ENCODE assay signal across 24 cellular contexts in genomic region chr1:96472471-96472870, GRCh38.
A peak's percentile ranks its signal among the peaks of the same experiment; 100 is the strongest.
DNase-seq lines count a peak whose midpoint lies in the region; ATAC-seq, FAIRE-seq and TF ChIP-seq lines count a peak whose summit lies in the region.
"Had no signal": no experiment of that assay in that cellular context is flagged by ENCODE, and none has a peak within 500 bp of the region (broad histone marks: within the 10 kb centered on the region; RNA-seq: fewer than 3 reads in every experiment).

No MANE protein-coding gene starts in this region.

- DNase-seq in GM03348 (ENCODE audit: low spot score) (peak; percentile 46), RCC 7860 (ENCODE audit: low spot score) (peak; percentile 93), fibroblast of mammary gland (ENCODE audit: low read depth) (peak; percentile 15), skeletal muscle cell (ENCODE audit: low read depth) (peak; percentile 16), NCI-H446 (lab: John Stamatoyannopoulos, UW) (no peak), amygdala (lab: John Stamatoyannopoulos, UW) (no peak)
- DNase-seq: activated naive CD8-positive, alpha-beta T cell treated with anti-CD3 and anti-CD28 coated beads, Interleukin-2, amount 50 U/mL, for 24 hours; BE2C; central memory CD4-positive, alpha-beta T cell; effector memory CD4-positive, alpha-beta T cell; esophagus squamous epithelium; GDM1; HCEC 1CT; KG1; NCI-H1930; NK-92 treated with Interleukin-12 subunit alpha and Interleukin-12 subunit beta, amount 100 ng/mL, for 24 hours; pancreas; RPMI8226; stimulated activated CD4-positive, alpha-beta T cell treated with anti-CD3 and anti-CD28 coated beads, Interleukin-2, amount 100 ng/mL, for 24 hours; stimulated activated naive CD8-positive, alpha-beta T cell treated with anti-CD3 and anti-CD28 coated beads, Interleukin-15, Interleukin-2, amounts not matched to agents 100 U/mL and 50 U/mL, for 24 hours; tibial artery had no signal

- no peak overlapping the region for H3K4me3 ChIP-seq in fibroblast of mammary gland (ENCODE audit: control insufficient read depth, low read depth, low read length)
- no peak overlapping the region for H3K4me3 ChIP-seq in skeletal muscle cell (ENCODE audit: low read depth, low read length)
- H3K4me3 ChIP-seq: esophagus squamous epithelium, pancreas, tibial artery had no signal

- ATAC-seq in HG03432 (IDR thresholded peaks at IDR 0.05; ENCODE audit: unreplicated experiment) = no peak
- ATAC-seq: activated naive CD8-positive, alpha-beta T cell treated with anti-CD3 and anti-CD28 coated beads, Interleukin-2, amount 50 U/mL, for 24 hours; activated T-helper 17 cell treated with anti-CD3 and anti-CD28 coated beads, Interleukin-2, amount 50 U/mL, for 72 hours; stimulated activated naive CD8-positive, alpha-beta T cell treated with anti-CD3 and anti-CD28 coated beads, Interleukin-15, Interleukin-2, amounts not matched to agents 100 U/mL and 50 U/mL, for 24 hours had no signal

- FAIRE-seq in RCC 7860 (lab: Jason Lieb, UNC) = peak; percentile 84
- FAIRE-seq: islet of Langerhans, pancreas had no signal

- TF ChIP-seq CTCF in fibroblast of mammary gland (conservative IDR thresholded peaks at IDR 0.05; ENCODE audit: control insufficient read depth, insufficient read depth, low read depth, low read length) = no peak

Comparison
In these comparisons a context has a peak if more than half of its experiments do, and no peak if none do; other contexts are left out.
1. DNase-seq: peak in GM03348 (single experiment), RCC 7860 (single experiment), fibroblast of mammary gland (single experiment) and skeletal muscle cell (single experiment); none in NCI-H446 (0 of 2) and amygdala (0 of 56).